8 cellular contexts compared by ENCODE assay signal in the genomic region with DNA sequence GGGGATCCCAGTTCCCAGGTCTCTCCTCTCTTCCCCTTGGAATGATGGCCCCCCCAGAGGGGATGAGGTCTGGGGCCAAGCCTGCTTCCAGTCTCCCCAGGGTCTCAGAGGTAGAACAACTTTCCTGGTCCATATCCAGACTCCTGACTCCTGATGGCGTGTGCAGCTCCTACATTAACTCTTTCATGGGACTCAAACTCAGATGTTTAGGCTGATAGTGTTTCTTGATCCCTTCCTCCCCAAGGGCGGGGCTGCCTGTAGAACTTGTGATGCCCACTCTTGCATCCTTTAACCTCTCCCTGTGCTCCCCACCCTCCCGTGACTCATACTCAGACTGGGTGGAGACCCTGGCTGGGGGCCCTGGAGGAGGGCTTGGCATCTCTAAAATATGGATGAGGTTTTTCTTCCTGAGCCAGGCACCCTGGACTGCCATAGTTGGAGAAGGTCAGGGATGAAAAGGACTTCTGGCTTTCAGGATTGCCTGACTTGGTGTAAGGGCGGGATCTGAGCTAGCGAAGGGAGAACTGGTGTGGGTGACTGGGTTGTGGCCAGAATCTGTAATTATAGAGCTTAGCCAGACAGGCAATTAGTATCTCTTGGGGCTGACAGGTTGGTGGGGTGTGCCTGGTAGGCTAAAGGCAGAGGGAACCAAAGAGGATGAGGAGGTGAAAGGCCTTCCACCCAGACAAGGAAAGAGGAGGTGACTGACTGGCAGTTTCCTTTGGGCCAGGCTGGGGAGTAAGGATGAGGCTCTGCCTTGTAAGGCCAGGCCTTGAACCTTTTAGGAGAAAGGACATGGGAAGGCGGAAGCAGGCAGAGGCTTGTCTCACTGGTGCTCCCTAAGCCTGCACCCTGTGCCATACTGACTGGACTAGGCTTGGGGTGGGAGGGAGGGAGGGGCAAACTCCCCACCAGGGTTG. TPM values are rescaled to one million over a fixed set of nuclear protein-coding genes. Genes with fewer than 3 reads are reported as not detected.
DNase-seq lines count a peak whose midpoint lies in the region; ATAC-seq, FAIRE-seq and TF ChIP-seq lines count a peak whose summit lies in the region.

No MANE protein-coding gene starts in this region.

- no peaks in the 10 kb centered on the region for H4K20me1 ChIP-seq in PC-9 (ENCODE audit: insufficient read depth)

- peaks cover 0 to 22% (median 0%) of the 10 kb centered on the region in 5 donors for H3K27me3 Mint-ChIP-seq in naive thymus-derived CD4-positive, alpha-beta T cell

- no peak overlapping the region for H2AFZ ChIP-seq in PC-9

- FAIRE-seq in HTR-8/SVneo (lab: Jason Lieb, UNC) = no peak

- H3K9me2 ChIP-seq in PC-9 (ENCODE audit: insufficient read depth) = no peaks in the 10 kb centered on the region

- H3K9me3 ChIP-seq in PC-9 (ENCODE audit: insufficient read depth, low read depth) = no peaks in the 10 kb centered on the region
- no peaks in the 10 kb centered on the region for H3K9me3 ChIP-seq in effector memory CD4-positive, alpha-beta T cell (ENCODE audit: control insufficient read depth, low read length)
- H3K9me3 ChIP-seq in naive thymus-derived CD4-positive, alpha-beta T cell (ENCODE audit: control insufficient read depth in 2 of 3, low read length in 3 of 3) = no peaks in the 10 kb centered on the region
- no peaks in the 10 kb centered on the region for H3K9me3 ChIP-seq in mucosa of descending colon

- TF ChIP-seq CTCF in PC-9 (conservative IDR thresholded peaks at IDR 0.05) (0 out of 2 replicates have a peak, but pooled peaks have one; percentile 5), mucosa of descending colon (IDR thresholded peaks at IDR 0.05) (no peak)

- DNase-seq in PC-9 (no peak), mucosa of descending colon (no peak), HTR-8/SVneo (ENCODE audit: insufficient read length, low spot score) (no peak), Kasumi-1 (lab: John Stamatoyannopoulos, UW) (no peak)
- no peak for DNase-seq in effector memory CD4-positive, alpha-beta T cell
- DNase-seq in naive thymus-derived CD4-positive, alpha-beta T cell = no peak

- H3K27me3 ChIP-seq in PC-9 (ENCODE audit: insufficient read depth, low read depth) = peaks cover 56% of the 10 kb centered on the region
- no peaks in the 10 kb centered on the region for H3K27me3 ChIP-seq in effector memory CD4-positive, alpha-beta T cell (replicated peaks; ENCODE audit: control insufficient read depth, insufficient read depth, low read length, poor library complexity, severe bottlenecking)
- no peaks in the 10 kb centered on the region for H3K27me3 ChIP-seq in naive thymus-derived CD4-positive, alpha-beta T cell (ENCODE audit: control insufficient read depth in 2 of 2, insufficient read depth in 2 of 2, low read length in 2 of 2)

- no peak for ATAC-seq in naive thymus-derived CD4-positive, alpha-beta T cell
- ATAC-seq in mucosa of descending colon = no peak
- no peak for ATAC-seq in HG03045 (IDR thresholded peaks at IDR 0.05; ENCODE audit: unreplicated experiment)

- H3K27ac ChIP-seq in PC-9 = no peak overlapping the region
- H3K27ac ChIP-seq in effector memory CD4-positive, alpha-beta T cell (ENCODE audit: insufficient read depth, low read length, poor library complexity, severe bottlenecking) = peak overlapping the region; percentile 87
- peak overlapping the region; percentile 94 for H3K27ac ChIP-seq in naive thymus-derived CD4-positive, alpha-beta T cell (ENCODE audit: low read depth, low read length)

- no peaks in the 10 kb centered on the region for H3K79me2 ChIP-seq in PC-9 (ENCODE audit: low read depth)

- H3K4me1 ChIP-seq in PC-9 (replicated peaks; ENCODE audit: insufficient read depth) = no peaks in the 10 kb centered on the region
- peaks cover 58% of the 10 kb centered on the region for H3K4me1 ChIP-seq in effector memory CD4-positive, alpha-beta T cell (ENCODE audit: control insufficient read depth, insufficient read depth, low read length, poor library complexity, severe bottlenecking)
- peaks cover 40 to 54% of the 10 kb centered on the region in 2 donors for H3K4me1 ChIP-seq in naive thymus-derived CD4-positive, alpha-beta T cell (ENCODE audit: control insufficient read depth in 2 of 2, insufficient read depth in 2 of 2, low read length in 2 of 2)
- peaks cover 32% of the 10 kb centered on the region for H3K4me1 ChIP-seq in mucosa of descending colon (ENCODE audit: low read depth)

- H3K36me3 Mint-ChIP-seq in naive thymus-derived CD4-positive, alpha-beta T cell = peaks cover 6 to 15% (median 10%) of the 10 kb centered on the region in 5 donors

- no peaks in the 10 kb centered on the region for H3K36me3 ChIP-seq in PC-9 (ENCODE audit: low read depth)
- peaks cover 14% of the 10 kb centered on the region for H3K36me3 ChIP-seq in effector memory CD4-positive, alpha-beta T cell (ENCODE audit: control insufficient read depth, insufficient read depth, low read length)
- peaks cover 5 to 17% (median 5%) of the 10 kb centered on the region in 3 experiments for H3K36me3 ChIP-seq in naive thymus-derived CD4-positive, alpha-beta T cell (ENCODE audit: control insufficient read depth in 2 of 3, insufficient read depth in 3 of 3, low read length in 3 of 3)
- H3K36me3 ChIP-seq in mucosa of descending colon (ENCODE audit: low read depth) = no peaks in the 10 kb centered on the region

- H3F3A ChIP-seq in PC-9 (ENCODE audit: insufficient read depth, low read depth) = no peaks in the 10 kb centered on the region

- CTCF ChIA-PET in PC-9 (lab: Charles Lee) = interaction anchor here (0.6 to 1.1 kb wide), 6 partner anchors 8 to 928 kb away, joined by 3 to 7 read pairs (median 4); partner anchors contain the start of gene ENTREP3
- CTCF ChIA-PET in naive thymus-derived CD4-positive, alpha-beta T cell (lab: Charles Lee) = interaction anchor here (1.2 to 10.2 kb wide), 6 partner anchors 9 to 152 kb away, joined by 3 to 129 read pairs (median 8); no protein-coding TSS in a partner anchor

- intact Hi-C loops in PC-9 (cut with micrococcal nuclease; ENCODE audit: unreplicated experiment) (no loop called here), mucosa of descending colon (cut with DNase I, micrococcal nuclease) (no loop called here)
- intact Hi-C loops in naive thymus-derived CD4-positive, alpha-beta T cell (cut with micrococcal nuclease) = loop anchor here (1.0 to 10.0 kb wide), 7 partner anchors 55 to 738 kb away; partner anchors contain the start of genes EFNA4 (in 1 of the 2), HAX1 (in 1 of the 2), PMVK (in 1 of the 2) and RPS27 (in 1 of the 2)

- POLR2A ChIA-PET in PC-9 (lab: Charles Lee; ENCODE audit: unreplicated experiment) = no interaction called here
- POLR2A ChIA-PET in naive thymus-derived CD4-positive, alpha-beta T cell (lab: Charles Lee) = interaction anchor here (0.9 to 9.9 kb wide), 5 partner anchors 9 to 336 kb away, joined by 3 to 160 read pairs (median 14); partner anchors contain the start of genes HAX1 and RPS27

- peaks cover 36 to 60% (median 55%) of the 10 kb centered on the region in 7 donors for H3K4me1 Mint-ChIP-seq in naive thymus-derived CD4-positive, alpha-beta T cell

- peak overlapping the region; percentile 74; the same call in 1 of the 2 replicates for H3K4me3 ChIP-seq in GM08714 (ENCODE audit: low read length)
- H3K4me3 ChIP-seq in PC-9 = no peak overlapping the region
- H3K4me3 ChIP-seq in effector memory CD4-positive, alpha-beta T cell (ENCODE audit: insufficient read depth, low read depth, low read length, poor library complexity, severe bottlenecking) = peak overlapping the region; percentile 75
- H3K4me3 ChIP-seq in naive thymus-derived CD4-positive, alpha-beta T cell (ENCODE audit: low read length) = peak overlapping the region; percentile 79
- H3K4me3 ChIP-seq in mucosa of descending colon = no peak overlapping the region

- peak overlapping the region; percentile 75 to 95 (median 83) for H3K27ac Mint-ChIP-seq in naive thymus-derived CD4-positive, alpha-beta T cell

- no TSS peak for BruUV-seq in PC-9 (replicated peaks; lab: Mats Ljungman, UMichigan)

- H3K4me2 ChIP-seq in PC-9 = no peak overlapping the region

- H3K9me3 Mint-ChIP-seq in naive thymus-derived CD4-positive, alpha-beta T cell = no peaks in the 10 kb centered on the region

- peak overlapping the region; percentile 92 to 98 (median 96) for H3K4me3 Mint-ChIP-seq in naive thymus-derived CD4-positive, alpha-beta T cell

RNA-seq across cellular contexts. Expression of gene ATP8B2, which starts 1.5 kb away (rescaled TPM):
- 0.07 and 1.4 TPM in 2 replicates for total RNA-seq in PC-9 (2021)
- 100 to 1,000 TPM; 105 to 130 (median 117) TPM for total RNA-seq in naive thymus-derived CD4-positive, alpha-beta T cell
- polyA plus RNA-seq in naive thymus-derived CD4-positive, alpha-beta T cell = 10 to 100 TPM; 49.2 to 89.4 TPM
- 10 to 100 TPM in 2 of 3 donors, 1 to 10 TPM in 1; 3.8 to 36.1 (median 16.1) TPM for total RNA-seq in mucosa of descending colon

RNA-seq across cellular contexts. Expression of gene AQP10, which starts 5.9 kb away (rescaled TPM):
- not detected in 2 replicates for total RNA-seq in PC-9 (2021)
- total RNA-seq in naive thymus-derived CD4-positive, alpha-beta T cell = under 1 TPM in 1 of 5 experiments, not detected in 4; 0.59 TPM
- polyA plus RNA-seq in naive thymus-derived CD4-positive, alpha-beta T cell = not detected
- total RNA-seq in mucosa of descending colon = not detected

RNA-seq across cellular contexts. Expression of gene HAX1, which starts 54.4 kb away (rescaled TPM):
- 89.7 and 92.3 TPM in 2 replicates for total RNA-seq in PC-9 (2021)
- 100 to 1,000 TPM in 3 of 5 experiments, 10 to 100 TPM in 2; 71.9 to 111 (median 104) TPM for total RNA-seq in naive thymus-derived CD4-positive, alpha-beta T cell
- 100 to 1,000 TPM; 198 to 201 TPM for polyA plus RNA-seq in naive thymus-derived CD4-positive, alpha-beta T cell
- total RNA-seq in mucosa of descending colon = 10 to 100 TPM; 60.8 to 66.3 (median 64.5) TPM

Comparison
In these comparisons a context has a peak if more than half of its experiments do, and no peak if none do; other contexts are left out.
1. H3K4me3 ChIP-seq: peak in GM08714 (single experiment), effector memory CD4-positive, alpha-beta T cell (single experiment) and naive thymus-derived CD4-positive, alpha-beta T cell (single experiment); none in PC-9 (single experiment) and mucosa of descending colon (single experiment).
2. intact Hi-C loops: an anchor here in naive thymus-derived CD4-positive, alpha-beta T cell (1.0 to 10.0 kb wide); none called in PC-9 and mucosa of descending colon.